11 cellular contexts compared by ENCODE assay signal in the genomic region with DNA sequence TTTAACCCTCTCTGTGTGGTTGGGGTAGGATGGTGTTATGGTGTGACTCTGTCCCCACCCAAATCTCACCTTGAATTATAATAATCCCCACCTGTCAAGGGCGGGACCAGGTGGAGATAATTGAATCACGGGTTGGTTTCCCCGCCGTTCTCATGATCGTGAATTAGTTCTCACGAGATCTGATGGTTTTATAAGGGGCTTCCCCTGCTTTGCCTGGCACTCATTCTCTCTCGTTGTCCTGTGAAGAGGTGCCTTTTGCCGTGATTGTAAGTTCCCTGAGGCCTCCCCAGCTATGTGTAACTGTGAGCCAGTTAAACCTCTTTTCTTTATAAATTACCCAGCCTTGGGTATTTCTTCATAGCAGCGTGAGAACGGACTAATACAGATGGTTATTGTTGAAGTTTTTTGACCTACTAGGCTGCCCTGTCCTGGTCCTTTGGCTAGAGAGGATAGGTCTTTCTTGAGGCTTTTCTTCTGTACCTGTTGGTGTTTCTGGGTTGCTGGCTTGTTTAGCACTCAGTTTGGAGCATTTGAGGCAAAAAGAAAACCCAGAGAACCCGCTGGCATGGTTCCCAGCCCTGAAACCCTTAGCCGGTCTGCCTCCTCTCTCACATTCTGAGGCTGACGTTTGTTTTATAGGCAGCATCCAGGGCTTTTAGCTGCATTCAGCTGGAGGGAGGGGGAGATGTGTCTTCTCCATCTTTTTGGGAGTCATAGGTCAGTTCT.
DNase-seq lines count a peak whose midpoint lies in the region; ATAC-seq and TF ChIP-seq lines count a peak whose summit lies in the region.
"Had no signal": no experiment of that assay in that cellular context is flagged by ENCODE, and none has a peak within 500 bp of the region (broad histone marks: within the 10 kb centered on the region; RNA-seq: fewer than 3 reads in every experiment).

No MANE protein-coding gene starts in this region.

- peak overlapping the region; percentile 31 to 43 (median 38) for H3K27ac ChIP-seq in esophagus muscularis mucosa (replicated peaks in 1 of 4)
- H3K27ac ChIP-seq: KMS-11, VCaP had no signal

- no peaks in the 10 kb centered on the region for H3K36me3 ChIP-seq in esophagus muscularis mucosa

- no peak for ATAC-seq in stimulated activated naive B cell treated with anti-CD40 and anti-IgM and Interleukin-4, amounts not matched to agents 10 μg/mL and 1 μg/mL and 100 μg/mL, for 72 hours (replicated peaks)
- no peak for ATAC-seq in HG02970 (IDR thresholded peaks at IDR 0.05; ENCODE audit: low FRiP score, unreplicated experiment)

- intact Hi-C loops in esophagus muscularis mucosa (cut with DNase I) = no loop called here

- no peak for TF ChIP-seq EP300 in esophagus muscularis mucosa (IDR thresholded peaks at IDR 0.05)

- no peak for TF ChIP-seq CTCF in esophagus muscularis mucosa (IDR thresholded peaks at IDR 0.05)

- H3K27me3 Mint-ChIP-seq in stimulated activated naive B cell treated with anti-CD40 and anti-IgM and Interleukin-4, amounts not matched to agents 10 μg/mL and 1 μg/mL and 100 μg/mL, for 72 hours = no peaks in the 10 kb centered on the region

- no peaks in the 10 kb centered on the region for H3K9me3 ChIP-seq in esophagus muscularis mucosa

- H3K4me1 Mint-ChIP-seq in stimulated activated naive B cell treated with anti-CD40 and anti-IgM and Interleukin-4, amounts not matched to agents 10 μg/mL and 1 μg/mL and 100 μg/mL, for 72 hours = peaks cover 81 to 100% of the 10 kb centered on the region in 2 donors

- H3K27me3 ChIP-seq in esophagus muscularis mucosa = no peaks in the 10 kb centered on the region

- peaks cover 3 to 5% of the 10 kb centered on the region in 2 donors for H3K9me3 Mint-ChIP-seq in stimulated activated naive B cell treated with anti-CD40 and anti-IgM and Interleukin-4, amounts not matched to agents 10 μg/mL and 1 μg/mL and 100 μg/mL, for 72 hours

- H3K4me3 ChIP-seq in esophagus muscularis mucosa = peak overlapping the region in 1 of 4 donors; percentile 7

- H3K27ac Mint-ChIP-seq in stimulated activated naive B cell treated with anti-CD40 and anti-IgM and Interleukin-4, amounts not matched to agents 10 μg/mL and 1 μg/mL and 100 μg/mL, for 72 hours = peak overlapping the region; percentile 97

- TF ChIP-seq POLR2A in esophagus muscularis mucosa (IDR thresholded peaks at IDR 0.05; ENCODE audit: low read depth) = no peak

- DNase-seq in NCI-H2029 (lab: John Stamatoyannopoulos, UW) = peak; percentile 15
- DNase-seq in NCI-H2029 treated with DMSO at 0.1 percent for 48 hours (lab: John Stamatoyannopoulos, UW) = no peak
- peak; percentile 55 for DNase-seq in NCI-H1092 (lab: John Stamatoyannopoulos, UW)
- no peak for DNase-seq in esophagus muscularis mucosa (ENCODE audit: extremely low spot score)
- peak; percentile 12 for DNase-seq in stimulated activated naive B cell treated with anti-CD40 and anti-IgM and Interleukin-4, amounts not matched to agents 10 μg/mL and 1 μg/mL and 100 μg/mL, for 72 hours
- no peak for DNase-seq in SHP77 treated with DMSO at 0.1 percent for 48 hours (lab: John Stamatoyannopoulos, UW)
- DNase-seq in NK-92 (lab: John Stamatoyannopoulos, UW; ENCODE audit: unreplicated experiment) = no peak
- DNase-seq: mesenchymal stem cell had no signal

- H3K4me1 ChIP-seq in esophagus muscularis mucosa = peaks cover 50 to 65% (median 60%) of the 10 kb centered on the region in 4 donors

- peaks cover 35 to 60% of the 10 kb centered on the region in 2 donors for H3K36me3 Mint-ChIP-seq in stimulated activated naive B cell treated with anti-CD40 and anti-IgM and Interleukin-4, amounts not matched to agents 10 μg/mL and 1 μg/mL and 100 μg/mL, for 72 hours

- peak overlapping the region; percentile 87 to 88 for H3K4me3 Mint-ChIP-seq in stimulated activated naive B cell treated with anti-CD40 and anti-IgM and Interleukin-4, amounts not matched to agents 10 μg/mL and 1 μg/mL and 100 μg/mL, for 72 hours

- 72% methylated on average over 13 of the region's 13 CpGs for WGBS in esophagus muscularis mucosa

Comparison
In these comparisons a context has a peak if more than half of its experiments do, and no peak if none do; other contexts are left out.
1. DNase-seq: peak in NCI-H2029 (single experiment), NCI-H1092 (single experiment) and stimulated activated naive B cell treated with anti-CD40 and anti-IgM and Interleukin-4, amounts not matched to agents 10 μg/mL and 1 μg/mL and 100 μg/mL, for 72 hours (single experiment); none in NCI-H2029 treated with DMSO at 0.1 percent for 48 hours (single experiment), esophagus muscularis mucosa (single experiment), SHP77 treated with DMSO at 0.1 percent for 48 hours (single experiment) and NK-92 (single experiment).